29 cellular contexts compared by ENCODE assay signal in genomic region chrX:49210406-49210805, GRCh38. TPM values are rescaled to one million over a fixed set of nuclear protein-coding genes. Genes with fewer than 3 reads are reported as not detected.
"Had no signal": no experiment of that assay in that cellular context is flagged by ENCODE, and none has a peak within 500 bp of the region (broad histone marks: within the 10 kb centered on the region; RNA-seq: fewer than 3 reads in every experiment).

No MANE protein-coding gene starts in this region.

- DNase-seq: Karpas-422, Kasumi-1, MG63, MM.1S, MV-4-11, NCI-H1048, NCI-H1092, NCI-H1092 treated with DMSO at 0.1 percent for 48 hours, NCI-H1105, NCI-H1105 treated with DMSO at 0.1 percent for 48 hours, NCI-H1417, NCI-H1417 treated with DMSO at 0.1 percent for 48 hours, NCI-H1436, NCI-H1436 treated with DMSO at 0.1 percent for 48 hours, NCI-H187, NCI-H187 treated with DMSO at 0.1 percent for 48 hours, NCI-H1930, NCI-H2029, NCI-H2029 treated with DMSO at 0.1 percent for 48 hours, NCI-H2081, NCI-H2081 treated with DMSO at 0.1 percent for 48 hours, NCI-H2107, NCI-H2227 treated with DMSO at 0.1 percent for 48 hours, NCI-H226, NCI-H345, NCI-H510A had no signal

RNA-seq across cellular contexts. Expression of gene CACNA1F, which starts 22.7 kb away (rescaled TPM):
- total RNA-seq: LHCN-M2, M059J, MCF 10A had no signal
